24 cellular contexts compared by ENCODE assay signal in genomic region chr6:39948156-39948850, GRCh38. TPM values are rescaled to one million over a fixed set of nuclear protein-coding genes. Genes with fewer than 3 reads are reported as not detected.
"Had no signal": no experiment of that assay in that cellular context is flagged by ENCODE, and none has a peak within 500 bp of the region (broad histone marks: within the 10 kb centered on the region; RNA-seq: fewer than 3 reads in every experiment).

No MANE protein-coding gene starts in this region.

- ATAC-seq: activated CD8-positive, alpha-beta memory T cell treated with anti-CD3 and anti-CD28 coated beads, Interleukin-2, amount 10 ng/mL, durations not matched to agents 7 days and 5 days; left cardiac atrium had no signal

- H3K4me3 ChIP-seq: esophagus squamous epithelium, lung, thyroid gland had no signal

- FAIRE-seq: endothelial cell of umbilical vein, islet of Langerhans, urothelium cell line had no signal

- DNase-seq: activated B cell treated with CpG ODN at 0.5 μM for 24 hours; activated CD4-positive, alpha-beta memory T cell treated with anti-CD3 and anti-CD28 coated beads, Interleukin-2, amount 10 ng/mL, durations not matched to agents 7 days and 5 days; activated CD4-positive, alpha-beta T cell treated with anti-CD3 and anti-CD28 coated beads for 4 hours; activated CD8-positive, alpha-beta memory T cell treated with anti-CD3 and anti-CD28 coated beads, Interleukin-2, amount 10 ng/mL, durations not matched to agents 7 days and 5 days; activated naive CD4-positive, alpha-beta T cell treated with anti-CD3 and anti-CD28 coated beads, Interleukin-2, amount 10 ng/mL, durations not matched to agents 7 days and 5 days; activated T-cell treated with anti-CD3 and anti-CD28 coated beads, Interleukin-2, amount 50 U/mL, for 24 hours; aorta; effector memory CD4-positive, alpha-beta T cell; esophagus squamous epithelium; left cardiac atrium; posterior cingulate gyrus; stimulated activated CD4-positive, alpha-beta T cell treated with anti-CD3 and anti-CD28 coated beads, Interleukin-12 subunit alpha, Interleukin-12 subunit beta, amount 100 ng/mL, for 4 hours; stimulated activated CD4-positive, alpha-beta T cell treated with anti-CD3 and anti-CD28 coated beads, Interleukin-1b, Interleukin-23, amount 100 ng/mL, for 48 hours; stimulated activated CD8-positive, alpha-beta memory T cell treated with anti-CD3 and anti-CD28 coated beads, Interleukin-4, amount 100 ng/mL, for 48 hours; stimulated activated naive CD4-positive, alpha-beta T cell; thyroid gland had no signal

- H3K27ac ChIP-seq: esophagus squamous epithelium, thyroid gland had no signal

- H3K4me1 Mint-ChIP-seq: activated B cell treated with CpG ODN at 0.5 μM for 24 hours; activated CD4-positive, alpha-beta memory T cell treated with anti-CD3 and anti-CD28 coated beads, Interleukin-2, amount 10 ng/mL, durations not matched to agents 7 days and 5 days; activated CD8-positive, alpha-beta memory T cell treated with anti-CD3 and anti-CD28 coated beads, Interleukin-2, amount 10 ng/mL, durations not matched to agents 7 days and 5 days; activated naive CD4-positive, alpha-beta T cell treated with anti-CD3 and anti-CD28 coated beads, Interleukin-2, amount 10 ng/mL, durations not matched to agents 7 days and 5 days; mesothelial cell of epicardium; nephron had no signal

- H3K4me1 ChIP-seq: thyroid gland had no signal

- H3K9me3 ChIP-seq: esophagus squamous epithelium, thyroid gland had no signal

- H3K27ac Mint-ChIP-seq: activated B cell treated with CpG ODN at 0.5 μM for 24 hours; activated CD4-positive, alpha-beta memory T cell treated with anti-CD3 and anti-CD28 coated beads, Interleukin-2, amount 10 ng/mL, durations not matched to agents 7 days and 5 days; activated CD8-positive, alpha-beta memory T cell treated with anti-CD3 and anti-CD28 coated beads, Interleukin-2, amount 10 ng/mL, durations not matched to agents 7 days and 5 days; activated naive CD4-positive, alpha-beta T cell treated with anti-CD3 and anti-CD28 coated beads, Interleukin-2, amount 10 ng/mL, durations not matched to agents 7 days and 5 days; activated T-cell treated with anti-CD3 and anti-CD28 coated beads, Interleukin-2, amount 50 U/mL, for 24 hours; dendritic cell treated with granulocyte-macrophage colony-stimulating factor and Interleukin-4, amounts not matched to agents 40 ng/mL and 50 ng/mL, for 4 days; mesothelial cell of epicardium; nephron; T-helper 2 cell treated with Interferon-gamma antibody and Interleukin-4, amounts not matched to agents 5 μg/mL and 100 μg/mL, for 36 hours had no signal

- H3K36me3 Mint-ChIP-seq: activated CD8-positive, alpha-beta memory T cell treated with anti-CD3 and anti-CD28 coated beads, Interleukin-2, amount 10 ng/mL, durations not matched to agents 7 days and 5 days; activated naive CD4-positive, alpha-beta T cell treated with anti-CD3 and anti-CD28 coated beads, Interleukin-2, amount 10 ng/mL, durations not matched to agents 7 days and 5 days; mesothelial cell of epicardium had no signal

- H3K27me3 Mint-ChIP-seq: activated CD4-positive, alpha-beta memory T cell treated with anti-CD3 and anti-CD28 coated beads, Interleukin-2, amount 10 ng/mL, durations not matched to agents 7 days and 5 days; activated CD8-positive, alpha-beta memory T cell treated with anti-CD3 and anti-CD28 coated beads, Interleukin-2, amount 10 ng/mL, durations not matched to agents 7 days and 5 days; activated naive CD4-positive, alpha-beta T cell treated with anti-CD3 and anti-CD28 coated beads, Interleukin-2, amount 10 ng/mL, durations not matched to agents 7 days and 5 days; dendritic cell treated with granulocyte-macrophage colony-stimulating factor and Interleukin-4, amounts not matched to agents 40 ng/mL and 50 ng/mL, for 4 days had no signal

- H3K27me3 ChIP-seq: esophagus squamous epithelium, thyroid gland had no signal

- H3K9me3 Mint-ChIP-seq: activated B cell treated with CpG ODN at 0.5 μM for 24 hours; activated CD4-positive, alpha-beta memory T cell treated with anti-CD3 and anti-CD28 coated beads, Interleukin-2, amount 10 ng/mL, durations not matched to agents 7 days and 5 days; activated naive CD4-positive, alpha-beta T cell treated with anti-CD3 and anti-CD28 coated beads, Interleukin-2, amount 10 ng/mL, durations not matched to agents 7 days and 5 days; activated T-cell treated with anti-CD3 and anti-CD28 coated beads, Interleukin-2, amount 50 U/mL, for 24 hours; dendritic cell treated with granulocyte-macrophage colony-stimulating factor and Interleukin-4, amounts not matched to agents 40 ng/mL and 50 ng/mL, for 4 days; mesothelial cell of epicardium; nephron; T-helper 2 cell treated with Interferon-gamma antibody and Interleukin-4, amounts not matched to agents 5 μg/mL and 100 μg/mL, for 36 hours had no signal

- H3K36me3 ChIP-seq: esophagus squamous epithelium, thyroid gland had no signal

- H3K4me3 Mint-ChIP-seq: activated B cell treated with CpG ODN at 0.5 μM for 24 hours; activated CD4-positive, alpha-beta memory T cell treated with anti-CD3 and anti-CD28 coated beads, Interleukin-2, amount 10 ng/mL, durations not matched to agents 7 days and 5 days; activated CD8-positive, alpha-beta memory T cell treated with anti-CD3 and anti-CD28 coated beads, Interleukin-2, amount 10 ng/mL, durations not matched to agents 7 days and 5 days; activated naive CD4-positive, alpha-beta T cell treated with anti-CD3 and anti-CD28 coated beads, Interleukin-2, amount 10 ng/mL, durations not matched to agents 7 days and 5 days; activated T-cell treated with anti-CD3 and anti-CD28 coated beads, Interleukin-2, amount 50 U/mL, for 24 hours; dendritic cell treated with granulocyte-macrophage colony-stimulating factor and Interleukin-4, amounts not matched to agents 40 ng/mL and 50 ng/mL, for 4 days; mesothelial cell of epicardium; nephron; T-helper 2 cell treated with Interferon-gamma antibody and Interleukin-4, amounts not matched to agents 5 μg/mL and 100 μg/mL, for 36 hours had no signal

RNA-seq across cellular contexts. Expression of gene MOCS1, which starts 14.0 kb away (rescaled TPM):
- total RNA-seq: activated CD4-positive, alpha-beta memory T cell treated with anti-CD3 and anti-CD28 coated beads, Interleukin-2, amount 10 ng/mL, durations not matched to agents 7 days and 5 days had no signal
